Comparison of ENCODE assay signal across 17 cellular contexts in the genomic region with DNA sequence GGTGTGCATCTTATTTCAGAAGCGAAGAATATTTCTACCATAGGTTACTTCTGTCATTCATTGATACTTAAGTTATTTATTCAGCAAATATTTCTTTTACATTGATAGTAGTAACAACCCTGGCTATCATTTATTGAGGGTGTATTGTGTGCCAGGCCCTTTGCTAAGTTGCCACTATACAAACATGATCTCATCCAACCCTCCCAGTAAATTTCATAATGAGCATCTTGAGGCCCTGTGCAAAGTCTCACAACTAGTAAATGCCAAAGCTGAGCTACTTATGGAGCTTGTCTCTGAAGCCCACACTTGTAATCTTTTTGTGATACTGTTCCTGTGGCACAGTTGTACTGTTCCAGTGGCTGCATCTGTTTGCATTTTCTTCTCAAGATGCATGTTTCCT. TPM values are rescaled to one million over a fixed set of nuclear protein-coding genes. Genes with fewer than 3 reads are reported as not detected.
DNase-seq lines count a peak whose midpoint lies in the region; ATAC-seq and TF ChIP-seq lines count a peak whose summit lies in the region.
"Had no signal": no experiment of that assay in that cellular context is flagged by ENCODE, and none has a peak within 500 bp of the region (broad histone marks: within the 10 kb centered on the region; RNA-seq: fewer than 3 reads in every experiment).

No MANE protein-coding gene starts in this region.

- no peak overlapping the region for H2AFZ ChIP-seq in PC-3 (ENCODE audit: low read length)

- no peaks in the 10 kb centered on the region for H3K79me2 ChIP-seq in PC-3 (ENCODE audit: low read length)

- no peak for TF ChIP-seq CTCF in PC-3 (conservative IDR thresholded peaks at IDR 0.05; ENCODE audit: low read depth, low read length)
- TF ChIP-seq CTCF in WERI-Rb-1 (IDR thresholded peaks at IDR 0.05; ENCODE audit: low read depth, low read length) = no peak

- POLR2A ChIA-PET in PC-3 (lab: Charles Lee; ENCODE audit: unreplicated experiment) = no interaction called here

- BruUV-seq in PC-3 (replicated peaks; lab: Mats Ljungman, UMichigan) = no TSS peak

- H3K9me3 ChIP-seq in PC-3 (ENCODE audit: low read length) (no peaks in the 10 kb centered on the region), WERI-Rb-1 (ENCODE audit: severe bottlenecking) (no peaks in the 10 kb centered on the region)
- H3K9me3 ChIP-seq: BLaER1, Caco-2, HAP-1 had no signal

- H3K9ac ChIP-seq in PC-3 (ENCODE audit: low read length) = no peak overlapping the region
- H3K9ac ChIP-seq: BLaER1 had no signal

- DNase-seq in NCI-H82 (lab: John Stamatoyannopoulos, UW) (peak; percentile 18), NCI-H82 treated with DMSO at 0.1 percent for 48 hours (lab: John Stamatoyannopoulos, UW; ENCODE audit: unreplicated experiment) (no peak), PC-3 (no peak), left colon (no peak), epidermal melanocyte (ENCODE audit: insufficient read length, low spot score) (no peak), WERI-Rb-1 (no peak), NOMO-1 treated with dmso at 0.1 percent for 144 hours (lab: John Stamatoyannopoulos, UW; ENCODE audit: unreplicated experiment) (no peak)
- DNase-seq: Caco-2; CD4-positive, CD25-positive, alpha-beta regulatory T cell; CD8-positive, alpha-beta T cell; DMS153; DND-41; GOT3 had no signal

- no peaks in the 10 kb centered on the region for H3K4me1 ChIP-seq in PC-3 (ENCODE audit: insufficient read depth, low read length)
- H3K4me1 ChIP-seq: BLaER1, HAP-1 had no signal

- H3K4me2 ChIP-seq in PC-3 (ENCODE audit: low read length) = no peak overlapping the region
- H3K4me2 ChIP-seq: BLaER1 had no signal

- no peaks in the 10 kb centered on the region for H3F3A ChIP-seq in PC-3 (ENCODE audit: low read length, unreplicated experiment)

- intact Hi-C loops in PC-3 (cut with micrococcal nuclease) (no loop called here), left colon (cut with DNase I, micrococcal nuclease) (no loop called here)

- no peak overlapping the region for H3K4me3 ChIP-seq in PC-3 (ENCODE audit: low read length)
- no peak overlapping the region for H3K4me3 ChIP-seq in WERI-Rb-1 (ENCODE audit: low read depth, low read length)
- H3K4me3 ChIP-seq: BLaER1, HAP-1 had no signal

- no peaks in the 10 kb centered on the region; the same call in 1 of the 2 replicates for H3K36me3 ChIP-seq in PC-3 (ENCODE audit: low read depth, low read length)
- no peaks in the 10 kb centered on the region for H3K36me3 ChIP-seq in WERI-Rb-1

- H4K20me1 ChIP-seq in PC-3 (ENCODE audit: low read length) = no peaks in the 10 kb centered on the region

- ATAC-seq in PC-3 (peak; percentile 71), left colon (peak; percentile 56)
- ATAC-seq: CD8-positive, alpha-beta T cell had no signal

- H3K27me3 ChIP-seq in PC-3 (ENCODE audit: low read length) (no peaks in the 10 kb centered on the region), WERI-Rb-1 (ENCODE audit: insufficient read depth, low read depth, severe bottlenecking) (no peaks in the 10 kb centered on the region)
- H3K27me3 ChIP-seq: BLaER1 had no signal

- no peaks in the 10 kb centered on the region for H3K9me2 ChIP-seq in PC-3 (replicated peaks; ENCODE audit: low read length)

- H3K27ac ChIP-seq in PC-3 (ENCODE audit: low read length) (no peak overlapping the region), WERI-Rb-1 (no peak overlapping the region)
- H3K27ac ChIP-seq: 22Rv1, BLaER1, C4-2B had no signal

- CTCF ChIA-PET in PC-3 (lab: Charles Lee) = no interaction called here

RNA-seq across cellular contexts. Expression of a gene that starts 36.1 kb away (rescaled TPM):
- total RNA-seq in PC-3 (2014; rRNA removed) (35.8 and 36.0 TPM in 2 replicates), left colon (10 to 100 TPM; 21.1 to 26.0 TPM)
